Comparison of ENCODE assay signal across 1 cellular context in genomic region chr15:31353931-31354330, GRCh38.
A peak's percentile ranks its signal among the peaks of the same experiment; 100 is the strongest.
TF ChIP-seq lines count a peak whose summit lies in the region.

No MANE protein-coding gene starts in this region.

TF ChIP-seq in liver, 16 proteins besides CTCF, POLR2A, EP300 and RAD21 (continued from another document):
- TF ChIP-seq REST (IDR thresholded peaks at IDR 0.05) = no peak
- peak; percentile 40 for TF ChIP-seq SP1 (IDR thresholded peaks at IDR 0.05)
- no peak for TF ChIP-seq FOXA2 (IDR thresholded peaks at IDR 0.05)
TF ChIP-seq in liver: peak in this region for 4.
